Comparison of ENCODE assay signal across 28 cellular contexts in genomic region chr6:134878136-134878535, GRCh38.
"Had no signal": no experiment of that assay in that cellular context is flagged by ENCODE, and none has a peak within 500 bp of the region (broad histone marks: within the 10 kb centered on the region; RNA-seq: fewer than 3 reads in every experiment).

No MANE protein-coding gene starts in this region.

- H3K27me3 ChIP-seq: ascending aorta, gastrocnemius medialis, hepatocyte, pancreas, thyroid gland, upper lobe of right lung had no signal

- H3K36me3 ChIP-seq: ascending aorta, gastrocnemius medialis, pancreas, prostate gland, thyroid gland, upper lobe of right lung, WERI-Rb-1 had no signal

- H3K4me2 ChIP-seq: hepatocyte had no signal

- H3K4me3 ChIP-seq: ascending aorta, gastrocnemius medialis, hepatocyte, pancreas, prostate gland, thyroid gland, upper lobe of right lung had no signal

- H3K9me3 ChIP-seq: ascending aorta, gastrocnemius medialis, pancreas, prostate gland, thyroid gland, upper lobe of right lung had no signal

- DNase-seq: activated CD4-positive, alpha-beta T cell treated with anti-CD3 and anti-CD28 coated beads for 48 hours; activated CD4-positive, alpha-beta T cell treated with anti-CD3 and anti-CD28 coated beads, Interleukin-2, amount 50 U/mL, for 48 hours; activated CD8-positive, alpha-beta memory T cell treated with anti-CD3 and anti-CD28 coated beads for 24 hours; activated effector memory CD4-positive, alpha-beta T cell treated with Interleukin-2 at 50 U/mL for 16 hours; activated naive CD4-positive, alpha-beta T cell treated with Interleukin-2 at 50 U/mL for 16 hours; activated naive CD8-positive, alpha-beta T cell treated with anti-CD3 and anti-CD28 coated beads for 36 hours; central memory CD4-positive, alpha-beta T cell; effector memory CD8-positive, alpha-beta T cell; erythroblast; gastrocnemius medialis; glutamatergic neuron; left colon; mammary epithelial cell; midbrain; naive thymus-derived CD8-positive, alpha-beta T cell; nucleus accumbens; pancreas; retina; small intestine; stimulated activated CD4-positive, alpha-beta T cell treated with anti-CD3 and anti-CD28 coated beads, Interleukin-4, amount 100 ng/mL, for 24 hours; substantia nigra; T-helper 9 cell; thyroid gland; upper lobe of right lung had no signal

- H2AFZ ChIP-seq: hepatocyte had no signal

- H3K27ac ChIP-seq: ascending aorta, gastrocnemius medialis, hepatocyte, pancreas, prostate gland, thyroid gland, upper lobe of right lung, WERI-Rb-1 had no signal

- H3K4me1 ChIP-seq: ascending aorta, pancreas, prostate gland, thyroid gland had no signal
